8 cellular contexts compared by ENCODE assay signal in the genomic region with DNA sequence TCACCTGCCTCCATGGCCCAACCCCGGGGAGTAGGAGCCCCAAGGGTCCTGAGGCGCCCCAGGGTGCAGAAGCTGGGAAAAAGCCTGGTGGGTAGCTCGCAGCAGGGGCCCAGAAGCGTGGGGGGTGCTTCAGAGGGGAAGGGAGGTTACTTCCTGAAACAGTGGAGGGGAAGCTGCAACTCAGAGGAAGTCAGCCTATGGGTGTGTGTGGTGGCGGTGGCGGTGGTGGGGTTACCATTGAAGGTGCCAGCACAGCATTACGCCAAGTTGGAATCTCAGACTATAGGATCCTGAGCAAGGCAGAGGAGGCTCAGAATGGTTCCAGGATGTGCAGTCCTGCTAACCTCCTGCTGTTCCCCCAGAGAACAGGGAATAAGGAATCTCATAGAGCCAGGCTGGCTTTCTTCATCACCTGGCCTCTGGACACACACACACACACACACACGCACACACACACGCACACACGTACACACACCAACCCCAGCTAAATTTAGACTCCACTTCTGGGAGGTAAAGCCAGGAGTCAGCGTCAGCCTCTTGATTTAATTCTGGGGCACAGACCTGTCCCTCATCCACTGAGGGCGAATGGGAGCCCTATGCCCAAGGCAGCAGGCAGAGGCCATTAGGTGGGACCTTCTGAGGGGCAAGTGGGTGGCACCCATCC. TPM values are rescaled to one million over a fixed set of nuclear protein-coding genes. Genes with fewer than 3 reads are reported as not detected.
A peak's percentile ranks its signal among the peaks of the same experiment; 100 is the strongest.
DNase-seq lines count a peak whose midpoint lies in the region; ATAC-seq, FAIRE-seq and TF ChIP-seq lines count a peak whose summit lies in the region.

No MANE protein-coding gene starts in this region.

- ATAC-seq in HG02852 (IDR thresholded peaks at IDR 0.05; ENCODE audit: unreplicated experiment) (peak; percentile 5), T-helper 17 cell (peak; percentile 78), GM21381 (IDR thresholded peaks at IDR 0.05; ENCODE audit: unreplicated experiment) (no peak)

- H3K27ac ChIP-seq in astrocyte (ENCODE audit: low read depth, low read length) = peak overlapping the region; percentile 47
- no peak overlapping the region for H3K27ac ChIP-seq in iPS-18a (ENCODE audit: low read length)

- peaks cover 3% of the 10 kb centered on the region for H4K20me1 ChIP-seq in astrocyte (ENCODE audit: insufficient read depth, low read length)

- FAIRE-seq in astrocyte (lab: Jason Lieb, UNC) = no peak

- H3K4me1 Mint-ChIP-seq in T-helper 17 cell (peaks cover 40% of the 10 kb centered on the region), astrocyte (ENCODE audit: low read depth, unreplicated experiment) (peaks cover 6% of the 10 kb centered on the region)

- H3K4me3 ChIP-seq in astrocyte (ENCODE audit: insufficient read depth, low read depth, low read length) = peak overlapping the region; percentile 78
- peak overlapping the region; percentile 66 for H3K4me3 ChIP-seq in iPS-18a (ENCODE audit: low read length)

- H3K27me3 Mint-ChIP-seq in T-helper 17 cell (no peaks in the 10 kb centered on the region), astrocyte (ENCODE audit: low read depth, unreplicated experiment) (no peaks in the 10 kb centered on the region)

- H3K79me2 ChIP-seq in astrocyte (ENCODE audit: insufficient read depth, low read length) = peaks cover 26% of the 10 kb centered on the region

- H3K4me2 ChIP-seq in astrocyte (ENCODE audit: low read length) = peak overlapping the region; percentile 96

- H3K4me1 ChIP-seq in astrocyte (ENCODE audit: insufficient read depth, low read length) = peaks cover 9% of the 10 kb centered on the region
- H3K4me1 ChIP-seq in iPS-18a (ENCODE audit: control insufficient read depth, low read depth, low read length) = peaks cover 11% of the 10 kb centered on the region

- H3K27me3 ChIP-seq in astrocyte (ENCODE audit: insufficient read depth, low read length) = no peaks in the 10 kb centered on the region
- H3K27me3 ChIP-seq in iPS-18a (ENCODE audit: control insufficient read depth, insufficient read depth, low read length) = no peaks in the 10 kb centered on the region

- H3K9ac ChIP-seq in astrocyte (ENCODE audit: low read length) (peak overlapping the region; percentile 85), iPS-18a (ENCODE audit: low read length) (peak overlapping the region; percentile 57)

- H3K36me3 ChIP-seq in astrocyte (ENCODE audit: insufficient read depth, low read length) (peaks cover 3% of the 10 kb centered on the region), iPS-18a (ENCODE audit: control insufficient read depth, low read depth, low read length) (peaks cover 37% of the 10 kb centered on the region)

- peak overlapping the region; percentile 67 for H2AFZ ChIP-seq in astrocyte (ENCODE audit: low read depth, low read length)

- no peak for TF ChIP-seq CTCF in astrocyte (IDR thresholded peaks at IDR 0.05; ENCODE audit: insufficient read depth, low read depth, low read length)

- peaks cover 9% of the 10 kb centered on the region for H3K36me3 Mint-ChIP-seq in T-helper 17 cell (ENCODE audit: low read depth)
- H3K36me3 Mint-ChIP-seq in astrocyte (ENCODE audit: low read depth, unreplicated experiment) = peaks cover 11% of the 10 kb centered on the region

- H3K9me3 ChIP-seq in T-helper 17 cell (ENCODE audit: control insufficient read depth, low read length, poor library complexity, severe bottlenecking) (no peaks in the 10 kb centered on the region), astrocyte (ENCODE audit: insufficient read depth, low read depth, low read length) (no peaks in the 10 kb centered on the region), iPS-18a (ENCODE audit: control insufficient read depth, low read depth, low read length) (no peaks in the 10 kb centered on the region)

- H3K27ac Mint-ChIP-seq in T-helper 17 cell (peak overlapping the region; percentile 94), astrocyte (ENCODE audit: unreplicated experiment) (peak overlapping the region; percentile 58)

- H3K9me3 Mint-ChIP-seq in astrocyte (ENCODE audit: unreplicated experiment) = no peaks in the 10 kb centered on the region

- DNase-seq in CMK (ENCODE audit: low read depth) (peak; percentile 79), T-helper 17 cell (peak; percentile 61 to 71 (median 61)), astrocyte (ENCODE audit: low read depth) (peak; percentile 53), NCI-H510A treated with DMSO at 0.1 percent for 48 hours (lab: John Stamatoyannopoulos, UW) (no peak)
- peak; percentile 84 for DNase-seq in stimulated activated CD4-positive, alpha-beta T cell treated with anti-CD3 and anti-CD28 coated beads, Interleukin-15, amount 100 ng/mL, for 24 hours

- H3K4me3 Mint-ChIP-seq in T-helper 17 cell (peak overlapping the region; percentile 95), astrocyte (ENCODE audit: unreplicated experiment) (peak overlapping the region; percentile 90)

RNA-seq across cellular contexts. Expression of a gene that starts 1.3 kb away (rescaled TPM):
- 100 to 1,000 TPM; 120 to 157 TPM for total RNA-seq in T-helper 17 cell
- 31.3 and 32.2 TPM in 2 replicates for total RNA-seq in astrocyte

RNA-seq across cellular contexts. Expression of a gene that starts 13.1 kb away (rescaled TPM):
- total RNA-seq in T-helper 17 cell (100 to 1,000 TPM; 133 to 151 TPM), astrocyte (38.3 and 38.4 TPM in 2 replicates)

RNA-seq across cellular contexts. Expression of a gene that starts 18.1 kb away (rescaled TPM):
- total RNA-seq in T-helper 17 cell (10 to 100 TPM; 14.1 to 16.4 TPM), astrocyte (90.2 and 91.7 TPM in 2 replicates)

RNA-seq across cellular contexts. Expression of a gene that starts 22.4 kb away (rescaled TPM):
- total RNA-seq in T-helper 17 cell (1 to 10 TPM; 4.5 to 6.0 TPM), astrocyte (5.3 and 6.1 TPM in 2 replicates)

RNA-seq across cellular contexts. Expression of a gene that starts 22.5 kb away (rescaled TPM):
- 10 to 100 TPM; 63.3 to 72.9 TPM for total RNA-seq in T-helper 17 cell
- total RNA-seq in astrocyte = 48.4 and 56.9 TPM in 2 replicates
